In the genomic region with DNA sequence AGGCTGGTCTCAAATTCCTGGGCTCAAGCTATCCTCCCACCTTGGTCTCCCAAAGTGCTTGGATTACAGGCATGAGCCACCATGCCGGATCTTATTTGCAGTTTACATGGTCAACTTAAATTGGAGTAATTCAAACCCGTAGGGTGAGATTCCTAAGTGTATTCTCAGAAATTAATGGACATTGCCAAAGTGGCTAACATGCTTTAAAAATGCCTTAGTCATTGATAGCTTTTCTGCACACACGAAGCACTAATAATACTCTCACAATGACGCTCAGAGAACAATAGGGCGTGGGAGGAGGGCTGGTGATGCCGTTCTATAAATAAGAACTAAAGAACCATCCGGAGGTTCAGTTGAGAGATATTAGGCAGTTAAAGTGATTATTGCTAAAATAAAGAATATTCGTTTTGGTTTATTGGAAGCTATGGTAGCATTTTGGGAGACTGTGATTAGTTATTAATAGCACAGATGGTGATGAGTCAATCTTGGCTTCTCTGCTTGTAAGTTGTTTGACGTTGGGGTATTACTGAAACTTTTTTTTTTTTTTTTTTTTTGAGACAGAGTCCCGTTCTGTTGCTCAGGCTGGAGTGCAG, we compare ENCODE assay signal across 1 cellular context.
A peak's percentile ranks its signal among the peaks of the same experiment; 100 is the strongest.
TF ChIP-seq lines count a peak whose summit lies in the region.

No MANE protein-coding gene starts in this region.

TF ChIP-seq in GM12878, 131 proteins besides CTCF, POLR2A, EP300 and RAD21 (continued from another document and continues in another):
- TF ChIP-seq, protein P1, sequence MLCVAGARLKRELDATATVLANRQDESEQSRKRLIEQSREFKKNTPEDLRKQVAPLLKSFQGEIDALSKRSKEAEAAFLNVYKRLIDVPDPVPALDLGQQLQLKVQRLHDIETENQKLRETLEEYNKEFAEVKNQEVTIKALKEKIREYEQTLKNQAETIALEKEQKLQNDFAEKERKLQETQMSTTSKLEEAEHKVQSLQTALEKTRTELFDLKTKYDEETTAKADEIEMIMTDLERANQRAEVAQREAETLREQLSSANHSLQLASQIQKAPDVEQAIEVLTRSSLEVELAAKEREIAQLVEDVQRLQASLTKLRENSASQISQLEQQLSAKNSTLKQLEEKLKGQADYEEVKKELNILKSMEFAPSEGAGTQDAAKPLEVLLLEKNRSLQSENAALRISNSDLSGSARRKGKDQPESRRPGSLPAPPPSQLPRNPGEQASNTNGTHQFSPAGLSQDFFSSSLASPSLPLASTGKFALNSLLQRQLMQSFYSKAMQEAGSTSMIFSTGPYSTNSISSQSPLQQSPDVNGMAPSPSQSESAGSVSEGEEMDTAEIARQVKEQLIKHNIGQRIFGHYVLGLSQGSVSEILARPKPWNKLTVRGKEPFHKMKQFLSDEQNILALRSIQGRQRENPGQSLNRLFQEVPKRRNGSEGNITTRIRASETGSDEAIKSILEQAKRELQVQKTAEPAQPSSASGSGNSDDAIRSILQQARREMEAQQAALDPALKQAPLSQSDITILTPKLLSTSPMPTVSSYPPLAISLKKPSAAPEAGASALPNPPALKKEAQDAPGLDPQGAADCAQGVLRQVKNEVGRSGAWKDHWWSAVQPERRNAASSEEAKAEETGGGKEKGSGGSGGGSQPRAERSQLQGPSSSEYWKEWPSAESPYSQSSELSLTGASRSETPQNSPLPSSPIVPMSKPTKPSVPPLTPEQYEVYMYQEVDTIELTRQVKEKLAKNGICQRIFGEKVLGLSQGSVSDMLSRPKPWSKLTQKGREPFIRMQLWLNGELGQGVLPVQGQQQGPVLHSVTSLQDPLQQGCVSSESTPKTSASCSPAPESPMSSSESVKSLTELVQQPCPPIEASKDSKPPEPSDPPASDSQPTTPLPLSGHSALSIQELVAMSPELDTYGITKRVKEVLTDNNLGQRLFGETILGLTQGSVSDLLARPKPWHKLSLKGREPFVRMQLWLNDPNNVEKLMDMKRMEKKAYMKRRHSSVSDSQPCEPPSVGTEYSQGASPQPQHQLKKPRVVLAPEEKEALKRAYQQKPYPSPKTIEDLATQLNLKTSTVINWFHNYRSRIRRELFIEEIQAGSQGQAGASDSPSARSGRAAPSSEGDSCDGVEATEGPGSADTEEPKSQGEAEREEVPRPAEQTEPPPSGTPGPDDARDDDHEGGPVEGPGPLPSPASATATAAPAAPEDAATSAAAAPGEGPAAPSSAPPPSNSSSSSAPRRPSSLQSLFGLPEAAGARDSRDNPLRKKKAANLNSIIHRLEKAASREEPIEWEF (IDR thresholded peaks at IDR 0.05; ENCODE audit: insufficient replicate concordance, low read depth, low read length): peak; percentile 25
- TF ChIP-seq SREBF1 (IDR thresholded peaks at IDR 0.05; ENCODE audit: low read length): no peak
- no peak for TF ChIP-seq BRCA1 (IDR thresholded peaks at IDR 0.05; ENCODE audit: low read depth, low read length)
- no peak for TF ChIP-seq CBX5 (IDR thresholded peaks at IDR 0.05; ENCODE audit: low read depth)
- TF ChIP-seq, protein P2, sequence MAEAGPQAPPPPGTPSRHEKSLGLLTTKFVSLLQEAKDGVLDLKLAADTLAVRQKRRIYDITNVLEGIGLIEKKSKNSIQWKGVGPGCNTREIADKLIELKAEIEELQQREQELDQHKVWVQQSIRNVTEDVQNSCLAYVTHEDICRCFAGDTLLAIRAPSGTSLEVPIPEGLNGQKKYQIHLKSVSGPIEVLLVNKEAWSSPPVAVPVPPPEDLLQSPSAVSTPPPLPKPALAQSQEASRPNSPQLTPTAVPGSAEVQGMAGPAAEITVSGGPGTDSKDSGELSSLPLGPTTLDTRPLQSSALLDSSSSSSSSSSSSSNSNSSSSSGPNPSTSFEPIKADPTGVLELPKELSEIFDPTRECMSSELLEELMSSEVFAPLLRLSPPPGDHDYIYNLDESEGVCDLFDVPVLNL (IDR thresholded peaks at IDR 0.05; ENCODE audit: low read depth, low read length): no peak
- TF ChIP-seq EZH2 (IDR thresholded peaks at IDR 0.05; ENCODE audit: borderline replicate concordance, control insufficient read depth, low read depth, low read length): no peak
- no peak for TF ChIP-seq ESRRA (IDR thresholded peaks at IDR 0.05; ENCODE audit: low read length)
- 0 out of 2 replicates have a peak, but pooled peaks have one; percentile 41 for TF ChIP-seq ZNF217 (IDR thresholded peaks at IDR 0.05)
- TF ChIP-seq NFYA (IDR thresholded peaks at IDR 0.05; ENCODE audit: borderline replicate concordance, low read depth, low read length): no peak
- no peak for TF ChIP-seq FOXM1 (IDR thresholded peaks at IDR 0.05; ENCODE audit: low read depth, low read length)
- no peak for TF ChIP-seq RFX5 (IDR thresholded peaks at IDR 0.05; ENCODE audit: low read depth, low read length)
- TF ChIP-seq RB1 (IDR thresholded peaks at IDR 0.05; ENCODE audit: borderline replicate concordance): no peak
- no peak; the same call in 1 of the 2 replicates for TF ChIP-seq RUNX3 (IDR thresholded peaks at IDR 0.05; ENCODE audit: low read length)
- peak; percentile 90; the same call in 1 of the 2 replicates for TF ChIP-seq BACH1 (IDR thresholded peaks at IDR 0.05; ENCODE audit: borderline replicate concordance)
- TF ChIP-seq SP1 (IDR thresholded peaks at IDR 0.05; ENCODE audit: low read depth, low read length): no peak
- no peak for TF ChIP-seq CBX3 (IDR thresholded peaks at IDR 0.05; ENCODE audit: borderline replicate concordance, low read depth)
- TF ChIP-seq, protein P3, sequence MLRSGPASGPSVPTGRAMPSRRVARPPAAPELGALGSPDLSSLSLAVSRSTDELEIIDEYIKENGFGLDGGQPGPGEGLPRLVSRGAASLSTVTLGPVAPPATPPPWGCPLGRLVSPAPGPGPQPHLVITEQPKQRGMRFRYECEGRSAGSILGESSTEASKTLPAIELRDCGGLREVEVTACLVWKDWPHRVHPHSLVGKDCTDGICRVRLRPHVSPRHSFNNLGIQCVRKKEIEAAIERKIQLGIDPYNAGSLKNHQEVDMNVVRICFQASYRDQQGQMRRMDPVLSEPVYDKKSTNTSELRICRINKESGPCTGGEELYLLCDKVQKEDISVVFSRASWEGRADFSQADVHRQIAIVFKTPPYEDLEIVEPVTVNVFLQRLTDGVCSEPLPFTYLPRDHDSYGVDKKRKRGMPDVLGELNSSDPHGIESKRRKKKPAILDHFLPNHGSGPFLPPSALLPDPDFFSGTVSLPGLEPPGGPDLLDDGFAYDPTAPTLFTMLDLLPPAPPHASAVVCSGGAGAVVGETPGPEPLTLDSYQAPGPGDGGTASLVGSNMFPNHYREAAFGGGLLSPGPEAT (IDR thresholded peaks at IDR 0.05; ENCODE audit: low read depth): peak; percentile 58; the same call in 1 of the 2 replicates
- TF ChIP-seq BMI1 (IDR thresholded peaks at IDR 0.05; ENCODE audit: borderline replicate concordance): peak; percentile 69; the same call in 1 of the 2 replicates
- no peak for TF ChIP-seq ZNF207 (IDR thresholded peaks at IDR 0.05; ENCODE audit: borderline replicate concordance)
- no peak for TF ChIP-seq ETV6 (conservative IDR thresholded peaks at IDR 0.05 in 1 of 2, IDR thresholded peaks at IDR 0.05 in 1 of 2; ENCODE audit: borderline replicate concordance in 1 of 2, low read depth in 1 of 2)
- TF ChIP-seq HDGF (IDR thresholded peaks at IDR 0.05): no peak
- no peak for TF ChIP-seq CBFB (IDR thresholded peaks at IDR 0.05; ENCODE audit: low read depth)
- TF ChIP-seq, protein P4, sequence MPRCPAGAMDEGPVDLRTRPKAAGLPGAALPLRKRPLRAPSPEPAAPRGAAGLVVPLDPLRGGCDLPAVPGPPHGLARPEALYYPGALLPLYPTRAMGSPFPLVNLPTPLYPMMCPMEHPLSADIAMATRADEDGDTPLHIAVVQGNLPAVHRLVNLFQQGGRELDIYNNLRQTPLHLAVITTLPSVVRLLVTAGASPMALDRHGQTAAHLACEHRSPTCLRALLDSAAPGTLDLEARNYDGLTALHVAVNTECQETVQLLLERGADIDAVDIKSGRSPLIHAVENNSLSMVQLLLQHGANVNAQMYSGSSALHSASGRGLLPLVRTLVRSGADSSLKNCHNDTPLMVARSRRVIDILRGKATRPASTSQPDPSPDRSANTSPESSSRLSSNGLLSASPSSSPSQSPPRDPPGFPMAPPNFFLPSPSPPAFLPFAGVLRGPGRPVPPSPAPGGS (IDR thresholded peaks at IDR 0.05; ENCODE audit: borderline replicate concordance, insufficient read depth, low read depth, low read length, poor library complexity, severe bottlenecking): no peak
- peak; percentile 46 to 55; a peak in 1 of 4 replicates for TF ChIP-seq IKZF2 (IDR thresholded peaks at IDR 0.05)
- TF ChIP-seq, protein P5, sequence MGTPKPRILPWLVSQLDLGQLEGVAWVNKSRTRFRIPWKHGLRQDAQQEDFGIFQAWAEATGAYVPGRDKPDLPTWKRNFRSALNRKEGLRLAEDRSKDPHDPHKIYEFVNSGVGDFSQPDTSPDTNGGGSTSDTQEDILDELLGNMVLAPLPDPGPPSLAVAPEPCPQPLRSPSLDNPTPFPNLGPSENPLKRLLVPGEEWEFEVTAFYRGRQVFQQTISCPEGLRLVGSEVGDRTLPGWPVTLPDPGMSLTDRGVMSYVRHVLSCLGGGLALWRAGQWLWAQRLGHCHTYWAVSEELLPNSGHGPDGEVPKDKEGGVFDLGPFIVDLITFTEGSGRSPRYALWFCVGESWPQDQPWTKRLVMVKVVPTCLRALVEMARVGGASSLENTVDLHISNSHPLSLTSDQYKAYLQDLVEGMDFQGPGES (IDR thresholded peaks at IDR 0.05): no peak
- TF ChIP-seq, protein P6, sequence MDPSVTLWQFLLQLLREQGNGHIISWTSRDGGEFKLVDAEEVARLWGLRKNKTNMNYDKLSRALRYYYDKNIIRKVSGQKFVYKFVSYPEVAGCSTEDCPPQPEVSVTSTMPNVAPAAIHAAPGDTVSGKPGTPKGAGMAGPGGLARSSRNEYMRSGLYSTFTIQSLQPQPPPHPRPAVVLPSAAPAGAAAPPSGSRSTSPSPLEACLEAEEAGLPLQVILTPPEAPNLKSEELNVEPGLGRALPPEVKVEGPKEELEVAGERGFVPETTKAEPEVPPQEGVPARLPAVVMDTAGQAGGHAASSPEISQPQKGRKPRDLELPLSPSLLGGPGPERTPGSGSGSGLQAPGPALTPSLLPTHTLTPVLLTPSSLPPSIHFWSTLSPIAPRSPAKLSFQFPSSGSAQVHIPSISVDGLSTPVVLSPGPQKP (IDR thresholded peaks at IDR 0.05; ENCODE audit: low read depth, low read length): no peak
- TF ChIP-seq, protein P7, sequence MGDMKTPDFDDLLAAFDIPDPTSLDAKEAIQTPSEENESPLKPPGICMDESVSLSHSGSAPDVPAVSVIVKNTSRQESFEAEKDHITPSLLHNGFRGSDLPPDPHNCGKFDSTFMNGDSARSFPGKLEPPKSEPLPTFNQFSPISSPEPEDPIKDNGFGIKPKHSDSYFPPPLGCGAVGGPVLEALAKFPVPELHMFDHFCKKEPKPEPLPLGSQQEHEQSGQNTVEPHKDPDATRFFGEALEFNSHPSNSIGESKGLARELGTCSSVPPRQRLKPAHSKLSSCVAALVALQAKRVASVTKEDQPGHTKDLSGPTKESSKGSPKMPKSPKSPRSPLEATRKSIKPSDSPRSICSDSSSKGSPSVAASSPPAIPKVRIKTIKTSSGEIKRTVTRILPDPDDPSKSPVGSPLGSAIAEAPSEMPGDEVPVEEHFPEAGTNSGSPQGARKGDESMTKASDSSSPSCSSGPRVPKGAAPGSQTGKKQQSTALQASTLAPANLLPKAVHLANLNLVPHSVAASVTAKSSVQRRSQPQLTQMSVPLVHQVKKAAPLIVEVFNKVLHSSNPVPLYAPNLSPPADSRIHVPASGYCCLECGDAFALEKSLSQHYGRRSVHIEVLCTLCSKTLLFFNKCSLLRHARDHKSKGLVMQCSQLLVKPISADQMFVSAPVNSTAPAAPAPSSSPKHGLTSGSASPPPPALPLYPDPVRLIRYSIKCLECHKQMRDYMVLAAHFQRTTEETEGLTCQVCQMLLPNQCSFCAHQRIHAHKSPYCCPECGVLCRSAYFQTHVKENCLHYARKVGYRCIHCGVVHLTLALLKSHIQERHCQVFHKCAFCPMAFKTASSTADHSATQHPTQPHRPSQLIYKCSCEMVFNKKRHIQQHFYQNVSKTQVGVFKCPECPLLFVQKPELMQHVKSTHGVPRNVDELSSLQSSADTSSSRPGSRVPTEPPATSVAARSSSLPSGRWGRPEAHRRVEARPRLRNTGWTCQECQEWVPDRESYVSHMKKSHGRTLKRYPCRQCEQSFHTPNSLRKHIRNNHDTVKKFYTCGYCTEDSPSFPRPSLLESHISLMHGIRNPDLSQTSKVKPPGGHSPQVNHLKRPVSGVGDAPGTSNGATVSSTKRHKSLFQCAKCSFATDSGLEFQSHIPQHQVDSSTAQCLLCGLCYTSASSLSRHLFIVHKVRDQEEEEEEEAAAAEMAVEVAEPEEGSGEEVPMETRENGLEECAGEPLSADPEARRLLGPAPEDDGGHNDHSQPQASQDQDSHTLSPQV (IDR thresholded peaks at IDR 0.05): no peak
- no peak for TF ChIP-seq MYB (IDR thresholded peaks at IDR 0.05; ENCODE audit: borderline replicate concordance, low read depth, low read length)
- no peak for TF ChIP-seq HCFC1 (IDR thresholded peaks at IDR 0.05; ENCODE audit: low read length)
- no peak for TF ChIP-seq TCF12 (IDR thresholded peaks at IDR 0.05; ENCODE audit: low read depth, low read length)
- TF ChIP-seq SIN3A (IDR thresholded peaks at IDR 0.05; ENCODE audit: low read depth, low read length): no peak
- 0 out of 2 replicates have a peak, but pooled peaks have one; percentile 38 for TF ChIP-seq CREB1 (IDR thresholded peaks at IDR 0.05; ENCODE audit: low read depth)
- TF ChIP-seq GATAD2B (conservative IDR thresholded peaks at IDR 0.05; ENCODE audit: low read depth): no peak
- TF ChIP-seq, protein P8, sequence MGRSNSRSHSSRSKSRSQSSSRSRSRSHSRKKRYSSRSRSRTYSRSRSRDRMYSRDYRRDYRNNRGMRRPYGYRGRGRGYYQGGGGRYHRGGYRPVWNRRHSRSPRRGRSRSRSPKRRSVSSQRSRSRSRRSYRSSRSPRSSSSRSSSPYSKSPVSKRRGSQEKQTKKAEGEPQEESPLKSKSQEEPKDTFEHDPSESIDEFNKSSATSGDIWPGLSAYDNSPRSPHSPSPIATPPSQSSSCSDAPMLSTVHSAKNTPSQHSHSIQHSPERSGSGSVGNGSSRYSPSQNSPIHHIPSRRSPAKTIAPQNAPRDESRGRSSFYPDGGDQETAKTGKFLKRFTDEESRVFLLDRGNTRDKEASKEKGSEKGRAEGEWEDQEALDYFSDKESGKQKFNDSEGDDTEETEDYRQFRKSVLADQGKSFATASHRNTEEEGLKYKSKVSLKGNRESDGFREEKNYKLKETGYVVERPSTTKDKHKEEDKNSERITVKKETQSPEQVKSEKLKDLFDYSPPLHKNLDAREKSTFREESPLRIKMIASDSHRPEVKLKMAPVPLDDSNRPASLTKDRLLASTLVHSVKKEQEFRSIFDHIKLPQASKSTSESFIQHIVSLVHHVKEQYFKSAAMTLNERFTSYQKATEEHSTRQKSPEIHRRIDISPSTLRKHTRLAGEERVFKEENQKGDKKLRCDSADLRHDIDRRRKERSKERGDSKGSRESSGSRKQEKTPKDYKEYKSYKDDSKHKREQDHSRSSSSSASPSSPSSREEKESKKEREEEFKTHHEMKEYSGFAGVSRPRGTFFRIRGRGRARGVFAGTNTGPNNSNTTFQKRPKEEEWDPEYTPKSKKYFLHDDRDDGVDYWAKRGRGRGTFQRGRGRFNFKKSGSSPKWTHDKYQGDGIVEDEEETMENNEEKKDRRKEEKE (IDR thresholded peaks at IDR 0.05): no peak
- no peak for TF ChIP-seq NRF1 (conservative IDR thresholded peaks at IDR 0.05; ENCODE audit: low read depth, low read length)
